ENCODE assay signal across 8 cellular contexts in genomic region chr3:197298858-197299854, GRCh38. TPM values are rescaled to one million over a fixed set of nuclear protein-coding genes. Genes with fewer than 3 reads are reported as not detected.
DNase-seq lines count a peak whose midpoint lies in the region; ATAC-seq, FAIRE-seq and TF ChIP-seq lines count a peak whose summit lies in the region.

No MANE protein-coding gene starts in this region.

- peaks cover 35% of the 10 kb centered on the region for H3K79me2 ChIP-seq in K562 (ENCODE audit: control insufficient read depth, insufficient read depth, low read length)

- in situ Hi-C loops in K562 (cut with MboI) = no loop called here

- H3K27me3 ChIP-seq in RWPE2 (ENCODE audit: insufficient read depth, poor library complexity, severe bottlenecking) (no peaks in the 10 kb centered on the region), K562 (ENCODE audit: control insufficient read depth in 2 of 2, insufficient read depth in 2 of 2, low read length in 2 of 2) (no peaks in the 10 kb centered on the region), skeletal muscle satellite cell (ENCODE audit: control insufficient read depth, insufficient read depth, low read length) (no peaks in the 10 kb centered on the region)

- H3K9me3 ChIP-seq in RWPE2 (ENCODE audit: severe bottlenecking) (no peaks in the 10 kb centered on the region), K562 (replicated peaks; ENCODE audit: control insufficient read depth, insufficient read depth, low read depth, low read length) (no peaks in the 10 kb centered on the region), skeletal muscle satellite cell (replicated peaks; ENCODE audit: low read length) (no peaks in the 10 kb centered on the region)

- TF ChIP-seq CTCF in GM12865 (IDR thresholded peaks at IDR 0.05; ENCODE audit: insufficient read depth, low read depth, low read length, missing control alignments) (no peak), RWPE2 (IDR thresholded peaks at IDR 0.05; ENCODE audit: poor library complexity, severe bottlenecking) (no peak), K562 (IDR thresholded peaks at IDR 0.05 in 2 of 3, conservative IDR thresholded peaks at IDR 0.05 in 1 of 3; ENCODE audit: insufficient read depth in 2 of 3, low read depth in 1 of 3, low read length in 3 of 3) (no peak; a peak in 1 of 6 replicates)

- DNase-seq in GM12865 (ENCODE audit: low read depth) = peak; percentile 66
- peak; percentile 81 for DNase-seq in RWPE2 (ENCODE audit: low spot score)
- peak; percentile 60 to 73 (median 64) for DNase-seq in K562 (ENCODE audit: extremely low read depth in 1 of 4, low spot score in 3 of 4)
- DNase-seq in iPS-NIHi11 (ENCODE audit: low spot score) = peak; percentile 74
- DNase-seq in GOT3 (lab: John Stamatoyannopoulos, UW) = no peak

- CTCF ChIA-PET in K562 (lab: Yijun Ruan, JAX; ENCODE audit: low intra/inter-chr PET ratio) = no interaction called here

- H3K9me1 ChIP-seq in K562 (ENCODE audit: control insufficient read depth, insufficient read depth, low read length) = no peaks in the 10 kb centered on the region

- peak overlapping the region; percentile 94 for H2AFZ ChIP-seq in K562 (ENCODE audit: low read depth, low read length)

- TF ChIP-seq EP300 in K562 (IDR thresholded peaks at IDR 0.05; ENCODE audit: low read length) = no peak

- WGBS in K562 (ENCODE audit: insufficient coverage, low coverage, missing lambda C conversion rate) = 3% methylated on average over 42 of the region's 43 CpGs

- H3K4me1 ChIP-seq in RWPE2 (ENCODE audit: insufficient read depth, poor library complexity, severe bottlenecking) = peaks cover 27% of the 10 kb centered on the region
- peaks cover 11 to 22% of the 10 kb centered on the region in 2 experiments; a peak in 4 of 5 replicates for H3K4me1 ChIP-seq in K562 (replicated peaks in 1 of 2; ENCODE audit: control insufficient read depth in 2 of 2, insufficient read depth in 2 of 2, low read length in 2 of 2)
- peaks cover 28% of the 10 kb centered on the region for H3K4me1 ChIP-seq in skeletal muscle satellite cell (ENCODE audit: control insufficient read depth, insufficient read depth, low read length)

- POLR2A ChIA-PET in K562 (lab: Yijun Ruan, JAX) = interaction anchor here (0.5 to 2.0 kb wide), 6 partner anchors 10 to 257 kb away, joined by 3 to 9 read pairs (median 3); no protein-coding TSS in a partner anchor

- peak; percentile 90 for FAIRE-seq in K562 (lab: Jason Lieb, UNC)

- H3K4me3 ChIP-seq in GM12865 (ENCODE audit: low read depth, low read length) = peak overlapping the region; percentile 79
- peak overlapping the region; percentile 71 for H3K4me3 ChIP-seq in RWPE2 (ENCODE audit: severe bottlenecking)
- H3K4me3 ChIP-seq in K562 = peak overlapping the region; percentile 88
- H3K4me3 ChIP-seq in skeletal muscle satellite cell (ENCODE audit: low read length) = peak overlapping the region; percentile 94

- peak overlapping the region; percentile 92 for H3K4me2 ChIP-seq in K562 (ENCODE audit: insufficient read depth, low read length)
- H3K4me2 ChIP-seq in skeletal muscle satellite cell (ENCODE audit: low read length) = peak overlapping the region; percentile 95

- H3K36me3 ChIP-seq in RWPE2 (ENCODE audit: low read depth) = peaks cover 24% of the 10 kb centered on the region
- peaks cover 18% of the 10 kb centered on the region; the same call in 2 of the 3 replicates for H3K36me3 ChIP-seq in K562 (ENCODE audit: control insufficient read depth, insufficient read depth, low read length)
- peaks cover 20% of the 10 kb centered on the region for H3K36me3 ChIP-seq in skeletal muscle satellite cell (ENCODE audit: insufficient read depth, low read length)

- H3K9ac ChIP-seq in K562 (ENCODE audit: insufficient read depth in 1 of 2, low read depth in 2 of 2, low read length in 2 of 2) (peak overlapping the region; percentile 84 to 92), skeletal muscle satellite cell (ENCODE audit: low read depth, low read length) (peak overlapping the region; percentile 92)

- intact Hi-C loops in K562 (cut with micrococcal nuclease) = no loop called here

- H3K27ac ChIP-seq in RWPE2 (ENCODE audit: poor library complexity, severe bottlenecking) (peak overlapping the region; percentile 90), K562 (ENCODE audit: extremely low read depth, low read depth, low read length) (peak overlapping the region; percentile 91)

- ATAC-seq in HG03354 (IDR thresholded peaks at IDR 0.05; ENCODE audit: poor library complexity, severe bottlenecking, unreplicated experiment) (peak; percentile 38), RWPE2 (ENCODE audit: low read depth) (peak; percentile 62), K562 (peak; percentile 65), HG02840 (IDR thresholded peaks at IDR 0.05; ENCODE audit: low FRiP score, unreplicated experiment) (no peak)

- TF ChIP-seq POLR2A in K562 (conservative IDR thresholded peaks at IDR 0.05) = no peak

- H4K20me1 ChIP-seq in K562 (replicated peaks; ENCODE audit: control insufficient read depth, insufficient read depth, low read length) = no peaks in the 10 kb centered on the region

- TSS peak; percentile 88 for BruUV-seq in K562 (replicated peaks; lab: Mats Ljungman, UMichigan)

- TF ChIP-seq RAD21 in K562 (CRISPR knock-in tag; conservative IDR thresholded peaks at IDR 0.05 in 1 of 2, IDR thresholded peaks at IDR 0.05 in 1 of 2) = no peak

TF ChIP-seq in K562, 482 proteins besides CTCF, POLR2A, EP300 and RAD21 (continues in another document):
- TF ChIP-seq NFYB (IDR thresholded peaks at IDR 0.05; ENCODE audit: extremely low read depth, insufficient read length) (no peak), BDP1 (IDR thresholded peaks at IDR 0.05; ENCODE audit: insufficient read depth, insufficient read length) (no peak), FOXP1 (CRISPR knock-in tag; IDR thresholded peaks at IDR 0.05) (no peak), GABPA (tag; conservative IDR thresholded peaks at IDR 0.05; ENCODE audit: low read depth) (peak; percentile 35; the same call in 1 of the 2 replicates), NFE2L1 (tag; IDR thresholded peaks at IDR 0.05; ENCODE audit: borderline replicate concordance, low read depth) (no peak), TBL1XR1 (IDR thresholded peaks at IDR 0.05; ENCODE audit: low read length in 2 of 2) (no peak), MCM2 (IDR thresholded peaks at IDR 0.05; ENCODE audit: low read depth) (no peak), ZNF24 (IDR thresholded peaks at IDR 0.05) (peak; percentile 99), L3MBTL2 (IDR thresholded peaks at IDR 0.05) (peak; percentile 38), MXD1 (CRISPR knock-in tag; IDR thresholded peaks at IDR 0.05; ENCODE audit: borderline replicate concordance, poor library complexity, severe bottlenecking) (no peak), RBM39 (optimal IDR thresholded peaks at IDR 0.05; ENCODE audit: low read depth, low read length) (peak; percentile 15), ETV1 (tag; conservative IDR thresholded peaks at IDR 0.05; ENCODE audit: low read depth) (0 out of 2 replicates have a peak, but pooled peaks have one; percentile 19), SP1 (CRISPR knock-in tag; IDR thresholded peaks at IDR 0.05) (peak; percentile 27), NR2C2 (CRISPR knock-in tag; IDR thresholded peaks at IDR 0.05) (no peak), NR2C2 (tag; IDR thresholded peaks at IDR 0.05) (peak; percentile 39; the same call in 1 of the 2 replicates), XRCC5 (IDR thresholded peaks at IDR 0.05; ENCODE audit: low read depth, low read length) (0 out of 2 replicates have a peak, but pooled peaks have one; percentile 2), ZNF766 (CRISPR knock-in tag; conservative IDR thresholded peaks at IDR 0.05) (peak; percentile 52; the same call in 1 of the 2 replicates), GTF2A2 (tag; IDR thresholded peaks at IDR 0.05) (no peak), GTF2E2 (tag; IDR thresholded peaks at IDR 0.05) (peak; percentile 74; the same call in 1 of the 2 replicates)

RNA-seq across cellular contexts. Expression of gene DLG1, which starts 0.7 kb away (rescaled TPM):
- 141 and 293 TPM in 2 replicates for total RNA-seq in K562 (2011; cell fraction: chromatin; rRNA removed; ENCODE audit: low replicate concordance)
- total RNA-seq in K562 (2011; cell fraction: nucleolus; rRNA removed) = 38.2 and 46.8 TPM in 2 replicates
- 84.2 and 109 TPM in 2 replicates for total RNA-seq in K562 (2011; cell fraction: nucleoplasm; rRNA removed)
- total RNA-seq in K562 (2014; rRNA removed) (36.3 and 39.4 TPM in 2 replicates), K562 (2014; rRNA removed; fragmentation: Illumina TruSeq; extraction: Trizol) (49.1 and 55.6 TPM in 2 replicates), K562 (2015; rRNA removed; fragmentation: Illumina TruSeq; extraction: Trizol) (43.5 and 48.4 TPM in 2 replicates), K562 (2021) (55.7 and 57.5 TPM in 2 replicates)
- polyA plus RNA-seq in K562 (2011; rRNA removed) (38.9 and 43.6 TPM in 2 replicates), K562 (2014; fragmentation: Illumina TruSeq; extraction: Trizol) (51.4 and 63.5 TPM in 2 replicates), K562 (2014; fragmentation: Nextera tagmentation; extraction: Ambion mirVana) (10 to 100 TPM in 1 of 2 experiments, 1 to 10 TPM in 1; 9.4 to 13.4 TPM), K562 (2014; rRNA removed) (30.8 and 31.0 TPM in 2 replicates)
- 8.7 and 13.6 TPM in 2 replicates for polyA plus RNA-seq in K562 (2011; cell fraction: cytosol; rRNA removed)
- polyA plus RNA-seq in K562 (2011; cell fraction: nucleus; rRNA removed) = 49.2 and 58.1 TPM in 2 replicates
- polyA plus RNA-seq in K562 (2012) = 35.9 and 42.5 TPM in 2 replicates
- 66.5 and 99.3 TPM in 2 replicates for polyA minus RNA-seq in K562 (2011; rRNA and poly(A)+ RNA removed)
- 19.7 and 21.1 TPM in 2 replicates for polyA minus RNA-seq in K562 (2011; cell fraction: cytosol; rRNA and poly(A)+ RNA removed)
- polyA minus RNA-seq in K562 (2011; cell fraction: nucleus; rRNA and poly(A)+ RNA removed) = 61.9 and 105 TPM in 2 replicates
- total RNA-seq in skeletal muscle satellite cell (2012; rRNA removed) = 31.5 and 37.5 TPM in 2 replicates
